Comparison of ENCODE assay signal across 22 cellular contexts in the genomic region with DNA sequence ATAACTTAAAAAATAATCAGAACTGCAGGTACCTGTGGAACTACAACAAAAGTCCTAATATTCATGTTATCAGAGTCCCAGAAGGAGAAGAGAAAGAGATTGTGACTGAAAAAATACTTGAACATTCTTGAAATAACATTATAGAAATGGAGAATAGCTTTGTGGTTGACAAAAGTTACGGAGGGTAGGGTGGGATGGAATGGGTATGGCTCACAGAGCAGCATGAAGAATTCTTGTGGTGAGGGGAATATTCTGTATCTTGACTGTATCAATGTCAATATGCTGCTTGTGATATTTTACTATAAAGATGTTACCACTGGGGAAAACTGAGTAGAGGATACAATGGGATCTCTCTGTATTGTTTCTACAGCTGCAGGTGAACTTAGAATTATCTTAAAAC.
"Had no signal": no experiment of that assay in that cellular context is flagged by ENCODE, and none has a peak within 500 bp of the region (broad histone marks: within the 10 kb centered on the region; RNA-seq: fewer than 3 reads in every experiment).

No MANE protein-coding gene starts in this region.

- H3K27ac Mint-ChIP-seq: activated B cell treated with CpG ODN at 0.5 μM for 24 hours; activated CD4-positive, alpha-beta T cell treated with anti-CD3 and anti-CD28 coated beads for 36 hours; activated naive CD8-positive, alpha-beta T cell treated with anti-CD3 and anti-CD28 coated beads for 36 hours; naive B cell had no signal

- DNase-seq: activated B cell treated with CpG ODN at 0.5 μM for 24 hours; activated CD4-positive, alpha-beta T cell treated with anti-CD3 and anti-CD28 coated beads for 36 hours; activated CD4-positive, alpha-beta T cell treated with anti-CD3 and anti-CD28 coated beads, Interleukin-2, amount 50 U/mL, for 4 hours; activated naive CD4-positive, alpha-beta T cell treated with Interleukin-2 at 50 U/mL for 16 hours; activated naive CD8-positive, alpha-beta T cell treated with anti-CD3 and anti-CD28 coated beads for 36 hours; activated T-cell treated with anti-CD3 and anti-CD28 coated beads, Interleukin-2, amount 50 U/mL, for 48 hours; amniotic stem cell; body of pancreas; dermis blood vessel endothelial cell; effector CD8-positive, alpha-beta T cell; foreskin melanocyte; glutamatergic neuron; left ventricle myocardium superior; naive B cell; nucleus accumbens; retina; stimulated activated CD4-positive, alpha-beta T cell treated with anti-CD3 and anti-CD28 coated beads, Interleukin-12 subunit alpha, Interleukin-12 subunit beta, amount 100 ng/mL, for 4 hours; stimulated activated CD4-positive, alpha-beta T cell treated with anti-CD3 and anti-CD28 coated beads, Interleukin-4, amount 100 ng/mL, for 4 hours; stimulated activated naive CD8-positive, alpha-beta T cell treated with anti-CD3 and anti-CD28 coated beads, Interleukin-15, Interleukin-2, amounts not matched to agents 100 U/mL and 50 U/mL, for 24 hours; T1000; upper lobe of right lung had no signal

- H3K4me3 Mint-ChIP-seq: activated B cell treated with CpG ODN at 0.5 μM for 24 hours; activated CD4-positive, alpha-beta T cell treated with anti-CD3 and anti-CD28 coated beads for 36 hours; activated naive CD8-positive, alpha-beta T cell treated with anti-CD3 and anti-CD28 coated beads for 36 hours; naive B cell had no signal

- H3K4me2 ChIP-seq: hepatocyte had no signal

- H2AFZ ChIP-seq: hepatocyte had no signal

- H3K36me3 Mint-ChIP-seq: activated naive CD8-positive, alpha-beta T cell treated with anti-CD3 and anti-CD28 coated beads for 36 hours had no signal

- H3K4me1 Mint-ChIP-seq: activated B cell treated with CpG ODN at 0.5 μM for 24 hours; activated CD4-positive, alpha-beta T cell treated with anti-CD3 and anti-CD28 coated beads for 36 hours; activated naive CD8-positive, alpha-beta T cell treated with anti-CD3 and anti-CD28 coated beads for 36 hours had no signal

- H3K27me3 ChIP-seq: body of pancreas, hepatocyte, upper lobe of right lung had no signal

- H3K9me3 ChIP-seq: body of pancreas, upper lobe of right lung had no signal

- H3K27ac ChIP-seq: body of pancreas, hepatocyte, upper lobe of right lung had no signal

- ATAC-seq: activated CD4-positive, alpha-beta T cell treated with anti-CD3 and anti-CD28 coated beads for 36 hours; body of pancreas; left ventricle myocardium superior; stimulated activated naive CD8-positive, alpha-beta T cell treated with anti-CD3 and anti-CD28 coated beads, Interleukin-15, Interleukin-2, amounts not matched to agents 100 U/mL and 50 U/mL, for 24 hours; upper lobe of right lung had no signal

- H3K4me3 ChIP-seq: body of pancreas, hepatocyte, upper lobe of right lung had no signal

- H3K27me3 Mint-ChIP-seq: activated B cell treated with CpG ODN at 0.5 μM for 24 hours; activated CD4-positive, alpha-beta T cell treated with anti-CD3 and anti-CD28 coated beads for 36 hours; naive B cell had no signal
